In genomic region chr4:11495291-11495690, GRCh38 we compare ENCODE assay signal across 13 cellular contexts.
"Had no signal": no experiment of that assay in that cellular context is flagged by ENCODE, and none has a peak within 500 bp of the region (broad histone marks: within the 10 kb centered on the region; RNA-seq: fewer than 3 reads in every experiment).

No MANE protein-coding gene starts in this region.

- ATAC-seq: activated CD8-positive, alpha-beta memory T cell treated with anti-CD3 and anti-CD28 coated beads, Interleukin-2, amount 10 ng/mL, durations not matched to agents 7 days and 5 days; effector memory CD8-positive, alpha-beta T cell; T-cell had no signal

- H3K27ac ChIP-seq: transverse colon had no signal

- H3K4me1 ChIP-seq: transverse colon had no signal

- H3K27me3 ChIP-seq: transverse colon had no signal

- DNase-seq: activated CD4-positive, alpha-beta T cell treated with anti-CD3 and anti-CD28 coated beads, Interleukin-2, amount 50 U/mL, for 48 hours; activated CD8-positive, alpha-beta memory T cell treated with anti-CD3 and anti-CD28 coated beads, Interleukin-2, amount 10 ng/mL, durations not matched to agents 7 days and 5 days; activated naive CD4-positive, alpha-beta T cell treated with anti-CD3 and anti-CD28 coated beads, Interleukin-2, amount 10 ng/mL, durations not matched to agents 7 days and 5 days; activated T-cell treated with anti-CD3 and anti-CD28 coated beads, Interleukin-2, amount 50 U/mL, for 24 hours; effector memory CD8-positive, alpha-beta T cell; nephron progenitor cell; occipital lobe; stimulated activated CD4-positive, alpha-beta T cell treated with anti-CD3 and anti-CD28 coated beads, Interleukin-15, amount 100 ng/mL, for 24 hours; stimulated activated CD4-positive, alpha-beta T cell treated with anti-CD3 and anti-CD28 coated beads, Interleukin-4, amount 100 ng/mL, for 1 hour; stimulated activated naive CD4-positive, alpha-beta T cell; T-cell; T1000; transverse colon had no signal

- H3K36me3 ChIP-seq: transverse colon had no signal

- H3K4me3 ChIP-seq: transverse colon had no signal
